15 cellular contexts compared by ENCODE assay signal in genomic region chr6:31669676-31670075, GRCh38. TPM values are rescaled to one million over a fixed set of nuclear protein-coding genes. Genes with fewer than 3 reads are reported as not detected.
DNase-seq lines count a peak whose midpoint lies in the region; ATAC-seq and TF ChIP-seq lines count a peak whose summit lies in the region.
"Had no signal": no experiment of that assay in that cellular context is flagged by ENCODE, and none has a peak within 500 bp of the region (broad histone marks: within the 10 kb centered on the region; RNA-seq: fewer than 3 reads in every experiment).

Gene LY6G5B (plus strand): TSS chr6:31669976. CDS start chr6:31670951, 975 bp downstream.

- no peak for ATAC-seq in CD4-positive, CD25-positive, alpha-beta regulatory T cell (ENCODE audit: low read depth in 2 of 2)
- ATAC-seq in activated naive CD8-positive, alpha-beta T cell treated with anti-CD3 and anti-CD28 coated beads, Interleukin-2, amount 10 ng/mL, durations not matched to agents 7 days and 5 days (ENCODE audit: low read depth) = no peak
- no peak for ATAC-seq in GM18858 (IDR thresholded peaks at IDR 0.05; ENCODE audit: unreplicated experiment)
- ATAC-seq in HG03342 (IDR thresholded peaks at IDR 0.05; ENCODE audit: unreplicated experiment) = no peak
- no peak for ATAC-seq in HG03135 (IDR thresholded peaks at IDR 0.05; ENCODE audit: unreplicated experiment)
- ATAC-seq: left lobe of liver had no signal

- no peak within 1 kb of the TSS for H2BK5ac ChIP-seq in H9 (ENCODE audit: insufficient read length, low read length)
- no peak within 1 kb of the TSS for H2BK5ac ChIP-seq in neuronal stem cell (ENCODE audit: low read length)

- H3K4me2 ChIP-seq in H9 (ENCODE audit: insufficient read depth, insufficient read length, low read length) (no peak within 1 kb of the TSS), neuronal stem cell (ENCODE audit: insufficient read depth, low read length, poor library complexity, severe bottlenecking) (no peak within 1 kb of the TSS)
- H3K4me2 ChIP-seq: neural progenitor cell had no signal

- peaks cover 40% of the 10 kb centered on the region for H3K36me3 Mint-ChIP-seq in CD4-positive, CD25-positive, alpha-beta regulatory T cell
- H3K36me3 Mint-ChIP-seq in H9 (ENCODE audit: insufficient read depth in 1 of 3, low read depth in 3 of 3) = peaks cover 43 to 80% (median 76%) of the 10 kb centered on the region in 3 experiments
- H3K36me3 Mint-ChIP-seq in activated naive CD8-positive, alpha-beta T cell treated with anti-CD3 and anti-CD28 coated beads, Interleukin-2, amount 10 ng/mL, durations not matched to agents 7 days and 5 days = peaks cover 48% of the 10 kb centered on the region

- no peaks in the 10 kb centered on the region for H3K27me3 Mint-ChIP-seq in CD4-positive, CD25-positive, alpha-beta regulatory T cell
- no peaks in the 10 kb centered on the region for H3K27me3 Mint-ChIP-seq in H9 (ENCODE audit: low read depth)
- no peaks in the 10 kb centered on the region for H3K27me3 Mint-ChIP-seq in activated naive CD8-positive, alpha-beta T cell treated with anti-CD3 and anti-CD28 coated beads, Interleukin-2, amount 10 ng/mL, durations not matched to agents 7 days and 5 days

- no peak within 1 kb of the TSS for H2BK120ac ChIP-seq in H9 (ENCODE audit: low read depth, low read length, poor library complexity, severe bottlenecking)
- peak within 1 kb of the TSS; percentile 40 for H2BK120ac ChIP-seq in neuronal stem cell (ENCODE audit: low read depth, low read length)

- H3K4me3 Mint-ChIP-seq in CD4-positive, CD25-positive, alpha-beta regulatory T cell = peak within 1 kb of the TSS in 3 of 4 donors; percentile 26 to 72 (median 47)
- no peak within 1 kb of the TSS; a peak in 1 of 5 replicates for H3K4me3 Mint-ChIP-seq in H9
- H3K4me3 Mint-ChIP-seq in activated naive CD8-positive, alpha-beta T cell treated with anti-CD3 and anti-CD28 coated beads, Interleukin-2, amount 10 ng/mL, durations not matched to agents 7 days and 5 days = no peak within 1 kb of the TSS

- H4K91ac ChIP-seq in H9 (ENCODE audit: insufficient read length, low read depth, low read length) (no peak within 1 kb of the TSS), neuronal stem cell (ENCODE audit: low read depth, low read length, poor library complexity) (no peak within 1 kb of the TSS)

- no peaks in the 10 kb centered on the region for H4K20me1 ChIP-seq in H9 (ENCODE audit: control insufficient read depth, insufficient read depth, insufficient read length)

- POLR2A ChIA-PET in activated naive CD8-positive, alpha-beta T cell treated with anti-CD3 and anti-CD28 coated beads, Interleukin-2, amount 10 ng/mL, durations not matched to agents 7 days and 5 days (lab: Charles Lee) = interaction anchor here (3.2 kb wide), 1 partner anchor 18 kb away, joined by 11 read pairs; the partner anchor contains the start of gene BAG6

- no peak within 1 kb of the TSS for H2AK5ac ChIP-seq in H9 (ENCODE audit: insufficient read length, low read length)
- no peak within 1 kb of the TSS for H2AK5ac ChIP-seq in neuronal stem cell (ENCODE audit: low read depth, low read length)

- H2BK15ac ChIP-seq in H9 (ENCODE audit: low read depth, low read length) (no peak within 1 kb of the TSS), neuronal stem cell (ENCODE audit: low read length) (no peak within 1 kb of the TSS)

- no peak within 1 kb of the TSS for H3K4me3 ChIP-seq in CD4-positive, CD25-positive, alpha-beta regulatory T cell (ENCODE audit: low read depth, low read length)
- H3K4me3 ChIP-seq in neuronal stem cell (ENCODE audit: low read length in 2 of 2) = peak within 1 kb of the TSS in 1 of 2 donors; percentile 27
- H3K4me3 ChIP-seq: esophagus muscularis mucosa, neural progenitor cell, SK-N-MC had no signal

- no peak for DNase-seq in CD4-positive, CD25-positive, alpha-beta regulatory T cell
- DNase-seq in H9 (no peak), neuronal stem cell (ENCODE audit: low spot score) (no peak), NCI-H345 (lab: John Stamatoyannopoulos, UW) (no peak)
- no peak for DNase-seq in activated naive CD8-positive, alpha-beta T cell treated with anti-CD3 and anti-CD28 coated beads, Interleukin-2, amount 10 ng/mL, durations not matched to agents 7 days and 5 days
- DNase-seq: H7; hippocampal formation; NK-92 treated with Interleukin-12 subunit alpha and Interleukin-12 subunit beta, amount 100 ng/mL, for 24 hours had no signal

- no peak within 1 kb of the TSS for H3K56ac ChIP-seq in H9 (ENCODE audit: insufficient read length, low read depth, low read length)

- no peak within 1 kb of the TSS for H3K4ac ChIP-seq in H9 (ENCODE audit: low read depth, low read length)
- H3K4ac ChIP-seq in neuronal stem cell (ENCODE audit: low read length) = no peak within 1 kb of the TSS

- no peaks in the 10 kb centered on the region for H3K27me3 ChIP-seq in CD4-positive, CD25-positive, alpha-beta regulatory T cell (ENCODE audit: control insufficient read depth, insufficient read depth, low read length)
- H3K27me3 ChIP-seq in H9 (ENCODE audit: insufficient read depth, low read length) (no peaks in the 10 kb centered on the region), neuronal stem cell (ENCODE audit: control insufficient read depth in 3 of 3, insufficient read depth in 3 of 3, low read depth in 1 of 3, low read length in 3 of 3) (no peaks in the 10 kb centered on the region)
- H3K27me3 ChIP-seq: esophagus muscularis mucosa, neural progenitor cell had no signal

- no peak within 1 kb of the TSS for H3K23ac ChIP-seq in H9 (ENCODE audit: insufficient read length, low read depth, low read length)
- H3K23ac ChIP-seq in neuronal stem cell (ENCODE audit: low read depth, low read length, poor library complexity) = no peak within 1 kb of the TSS

- H2BK12ac ChIP-seq in H9 (ENCODE audit: insufficient read length, low read depth, low read length) (no peak within 1 kb of the TSS), neuronal stem cell (ENCODE audit: low read length) (no peak within 1 kb of the TSS)

- H3K4me1 ChIP-seq in CD4-positive, CD25-positive, alpha-beta regulatory T cell (ENCODE audit: control insufficient read depth, insufficient read depth, low read length, poor library complexity, severe bottlenecking) = peaks cover 15% of the 10 kb centered on the region
- H3K4me1 ChIP-seq in H9 (ENCODE audit: insufficient read depth, low read length) (no peaks in the 10 kb centered on the region), neuronal stem cell (ENCODE audit: control insufficient read depth in 2 of 2, insufficient read depth in 1 of 2, low read depth in 1 of 2, low read length in 2 of 2) (peaks cover 4 to 6% of the 10 kb centered on the region in 2 donors)
- H3K4me1 ChIP-seq: neural progenitor cell had no signal

- H3K9ac ChIP-seq in H9 (ENCODE audit: extremely low read depth, insufficient read length, low read length) (no peak within 1 kb of the TSS), neuronal stem cell (ENCODE audit: low read depth, low read length, poor library complexity) (no peak within 1 kb of the TSS)
- H3K9ac ChIP-seq: neural progenitor cell had no signal

- no peak within 1 kb of the TSS for H2AFZ ChIP-seq in H9 (ENCODE audit: low read length)
- H2AFZ ChIP-seq in neuronal stem cell (ENCODE audit: low read length) = no peak within 1 kb of the TSS
- H2AFZ ChIP-seq: neural progenitor cell had no signal

- H3K18ac ChIP-seq in H9 (ENCODE audit: insufficient read length, low read depth, low read length) (no peak within 1 kb of the TSS), neuronal stem cell (ENCODE audit: low read length) (no peak within 1 kb of the TSS)

- peak within 1 kb of the TSS in 1 of 3 donors; percentile 56 for H3K27ac Mint-ChIP-seq in CD4-positive, CD25-positive, alpha-beta regulatory T cell
- H3K27ac Mint-ChIP-seq in H9 = no peak within 1 kb of the TSS; a peak in 1 of 7 replicates
- H3K27ac Mint-ChIP-seq in activated naive CD8-positive, alpha-beta T cell treated with anti-CD3 and anti-CD28 coated beads, Interleukin-2, amount 10 ng/mL, durations not matched to agents 7 days and 5 days = peak within 1 kb of the TSS; percentile 52
- H3K27ac Mint-ChIP-seq: neural progenitor cell had no signal

- peaks cover 58% of the 10 kb centered on the region for H3K36me3 ChIP-seq in CD4-positive, CD25-positive, alpha-beta regulatory T cell (ENCODE audit: control insufficient read depth, insufficient read depth, low read length)
- peaks cover 46 to 73% of the 10 kb centered on the region in 2 donors for H3K36me3 ChIP-seq in neuronal stem cell (replicated peaks in 1 of 2; ENCODE audit: control insufficient read depth in 2 of 2, insufficient read depth in 2 of 2, low read length in 2 of 2)
- H3K36me3 ChIP-seq: neural progenitor cell had no signal

- H3K23me2 ChIP-seq in H9 (ENCODE audit: insufficient read length, low read depth, low read length, poor library complexity, severe bottlenecking) = peaks cover 13% of the 10 kb centered on the region

- no peak within 1 kb of the TSS for H3T11ph ChIP-seq in H9 (ENCODE audit: low read length)

- no CpG with 5 or more reads among the region's 8 CpGs for WGBS in H9 (ENCODE audit: extremely low coverage, insufficient read length, low lambda C conversion rate)
- no CpG with 5 or more reads among the region's 8 CpGs for WGBS in neuronal stem cell (ENCODE audit: extremely low coverage in 2 of 2, insufficient read length in 2 of 2, insufficient replicate concordance in 1 of 2), 2 donors

- H3K27ac ChIP-seq in CD4-positive, CD25-positive, alpha-beta regulatory T cell (ENCODE audit: insufficient read depth, low read length, poor library complexity, severe bottlenecking) = no peak within 1 kb of the TSS
- no peak within 1 kb of the TSS for H3K27ac ChIP-seq in H9 (ENCODE audit: insufficient read length, low read depth, low read length)
- no peak within 1 kb of the TSS for H3K27ac ChIP-seq in neuronal stem cell (replicated peaks; ENCODE audit: low read length)
- H3K27ac ChIP-seq: esophagus muscularis mucosa, neural progenitor cell, SK-N-MC had no signal

- TF ChIP-seq CTCF in H9 (conservative IDR thresholded peaks at IDR 0.05) = no peak

- H3K9me3 ChIP-seq in CD4-positive, CD25-positive, alpha-beta regulatory T cell (ENCODE audit: control insufficient read depth in 2 of 2, low read length in 2 of 2) = no peaks in the 10 kb centered on the region
- H3K9me3 ChIP-seq in H9 (ENCODE audit: control insufficient read depth, low read depth, low read length) (no peaks in the 10 kb centered on the region), neuronal stem cell (replicated peaks in 1 of 2; ENCODE audit: control insufficient read depth in 2 of 2, insufficient read depth in 1 of 2, low read depth in 1 of 2, low read length in 2 of 2) (no peaks in the 10 kb centered on the region)
- H3K9me3 ChIP-seq: esophagus muscularis mucosa had no signal

- H3K9me3 Mint-ChIP-seq in CD4-positive, CD25-positive, alpha-beta regulatory T cell = no peaks in the 10 kb centered on the region
- H3K9me3 Mint-ChIP-seq in H9 = no peaks in the 10 kb centered on the region
- H3K9me3 Mint-ChIP-seq in activated naive CD8-positive, alpha-beta T cell treated with anti-CD3 and anti-CD28 coated beads, Interleukin-2, amount 10 ng/mL, durations not matched to agents 7 days and 5 days = no peaks in the 10 kb centered on the region
- H3K9me3 Mint-ChIP-seq: neural progenitor cell had no signal

- peaks cover 4 to 43% (median 25%) of the 10 kb centered on the region in 4 donors for H3K4me1 Mint-ChIP-seq in CD4-positive, CD25-positive, alpha-beta regulatory T cell
- H3K4me1 Mint-ChIP-seq in H9 = peaks cover 9 to 10% of the 10 kb centered on the region in 2 experiments
- peaks cover 18% of the 10 kb centered on the region for H3K4me1 Mint-ChIP-seq in activated naive CD8-positive, alpha-beta T cell treated with anti-CD3 and anti-CD28 coated beads, Interleukin-2, amount 10 ng/mL, durations not matched to agents 7 days and 5 days

- no peak within 1 kb of the TSS for H3K14ac ChIP-seq in H9 (ENCODE audit: insufficient read depth, low read length)
- H3K14ac ChIP-seq in neuronal stem cell (ENCODE audit: low read length) = no peak within 1 kb of the TSS

- H4K5ac ChIP-seq in H9 (ENCODE audit: insufficient read length, low read depth, low read length) = no peak within 1 kb of the TSS

- peaks cover 5% of the 10 kb centered on the region for H3K79me1 ChIP-seq in H9 (ENCODE audit: insufficient read depth, low read depth, low read length, poor library complexity, severe bottlenecking)
- peaks cover 4% of the 10 kb centered on the region for H3K79me1 ChIP-seq in neuronal stem cell (ENCODE audit: low read depth, low read length)

- H4K8ac ChIP-seq in H9 (replicated peaks; ENCODE audit: insufficient read length, low read depth, low read length) = no peak within 1 kb of the TSS
- H4K8ac ChIP-seq in neuronal stem cell (ENCODE audit: low read depth, low read length) = no peak within 1 kb of the TSS

- peaks cover 6% of the 10 kb centered on the region; the same call in 1 of the 2 replicates for H3K79me2 ChIP-seq in H9 (ENCODE audit: insufficient read depth, low read length)

- no peak within 1 kb of the TSS for H2BK20ac ChIP-seq in H9 (ENCODE audit: low read depth, low read length, poor library complexity, severe bottlenecking)

RNA-seq across cellular contexts. Expression of gene LY6G5B, which starts in this region (rescaled TPM):
- 38.8 TPM for total RNA-seq in CD4-positive, CD25-positive, alpha-beta regulatory T cell
- not detected for polyA plus RNA-seq in CD4-positive, CD25-positive, alpha-beta regulatory T cell
- total RNA-seq in H9 (2021) = 21.3 and 21.6 TPM in 2 replicates
- total RNA-seq in activated naive CD8-positive, alpha-beta T cell treated with anti-CD3 and anti-CD28 coated beads, Interleukin-2, amount 10 ng/mL, durations not matched to agents 7 days and 5 days = 10 to 100 TPM; 33.8 to 36.4 TPM
- 7.5 TPM for polyA plus RNA-seq in neuronal stem cell (2013, experiment 1 of 2)
- polyA plus RNA-seq in neuronal stem cell (2013, experiment 2 of 2) = 6.7 TPM

Comparison
In these comparisons a context has a peak if more than half of its experiments do, and no peak if none do; other contexts are left out.
1. H3K4me3 Mint-ChIP-seq: peak in CD4-positive, CD25-positive, alpha-beta regulatory T cell (3 of 4); none in H9 (0 of 2) and activated naive CD8-positive, alpha-beta T cell treated with anti-CD3 and anti-CD28 coated beads, Interleukin-2, amount 10 ng/mL, durations not matched to agents 7 days and 5 days (single experiment).